In the genomic region with DNA sequence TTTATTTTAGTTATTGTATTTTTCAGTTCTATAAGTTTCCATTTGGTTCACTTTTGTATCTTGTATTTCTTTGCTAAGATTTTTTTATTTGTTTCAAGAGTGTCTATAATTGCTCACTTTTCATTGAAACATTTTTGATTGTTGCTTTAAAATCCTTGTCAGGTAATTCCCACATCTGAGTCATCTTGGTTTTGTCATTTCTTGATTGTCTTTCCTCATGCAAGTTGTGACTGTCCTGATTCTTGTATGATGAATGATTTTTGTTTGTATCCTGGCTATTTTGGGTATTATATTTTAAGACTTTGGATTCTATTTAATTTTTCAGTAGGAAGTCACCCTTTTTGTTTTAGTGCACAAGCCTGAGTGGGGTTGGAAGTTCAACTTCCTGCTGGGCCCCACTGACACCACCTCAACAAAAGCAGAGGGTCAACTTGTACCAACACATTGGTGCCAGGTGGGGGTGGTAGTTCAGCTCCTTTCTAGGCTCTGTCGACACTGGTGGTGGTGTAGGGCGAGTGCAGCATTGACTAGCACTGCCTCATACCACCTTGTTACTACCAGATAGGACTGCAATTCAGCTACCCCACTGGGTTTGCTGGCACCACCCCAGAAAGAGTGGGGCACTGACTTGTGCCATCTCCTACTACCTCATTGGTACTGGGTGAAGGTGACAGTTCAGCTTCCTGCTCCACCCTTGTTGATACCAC, we compare ENCODE assay signal across 18 cellular contexts. TPM values are rescaled to one million over a fixed set of nuclear protein-coding genes. Genes with fewer than 3 reads are reported as not detected.
A peak's percentile ranks its signal among the peaks of the same experiment; 100 is the strongest.
DNase-seq lines count a peak whose midpoint lies in the region; ATAC-seq and TF ChIP-seq lines count a peak whose summit lies in the region.
"Had no signal": no experiment of that assay in that cellular context is flagged by ENCODE, and none has a peak within 500 bp of the region (broad histone marks: within the 10 kb centered on the region; RNA-seq: fewer than 3 reads in every experiment).

No MANE protein-coding gene starts in this region.

- H4K91ac ChIP-seq in neuronal stem cell (ENCODE audit: low read depth, low read length, poor library complexity): no peak overlapping the region

- H3K4me3 ChIP-seq in Loucy (ENCODE audit: low read length, poor library complexity, severe bottlenecking) (no peak overlapping the region), neuronal stem cell (ENCODE audit: low read length in 2 of 2) (peak overlapping the region in 1 of 2 donors; percentile 13), BE2C (ENCODE audit: low read depth, low read length) (no peak overlapping the region)
- H3K4me3 ChIP-seq: skin epidermis had no signal

- no peaks in the 10 kb centered on the region for H3K27me3 Mint-ChIP-seq in activated CD4-positive, alpha-beta memory T cell treated with anti-CD3 and anti-CD28 coated beads for 36 hours
- H3K27me3 Mint-ChIP-seq in activated CD4-positive, alpha-beta memory T cell treated with anti-CD3 and anti-CD28 coated beads, Interleukin-2, amount 10 ng/mL, durations not matched to agents 7 days and 5 days: no peaks in the 10 kb centered on the region
- no peaks in the 10 kb centered on the region for H3K27me3 Mint-ChIP-seq in activated naive CD8-positive, alpha-beta T cell treated with anti-CD3 and anti-CD28 coated beads, Interleukin-2, amount 50 U/mL, for 24 hours
- H3K27me3 Mint-ChIP-seq: dendritic cell treated with granulocyte-macrophage colony-stimulating factor and Interleukin-4, amounts not matched to agents 40 ng/mL and 50 ng/mL, for 4 days; memory B cell had no signal

- H3K14ac ChIP-seq in neuronal stem cell (ENCODE audit: low read length): no peak overlapping the region

- no peak overlapping the region for H2BK15ac ChIP-seq in neuronal stem cell (ENCODE audit: low read length)

- ATAC-seq in activated naive CD8-positive, alpha-beta T cell treated with anti-CD3 and anti-CD28 coated beads, Interleukin-2, amount 50 U/mL, for 24 hours: peak; percentile 73

- DNase-seq in activated CD4-positive, alpha-beta memory T cell treated with anti-CD3 and anti-CD28 coated beads for 36 hours: peak; percentile 65
- DNase-seq in activated CD4-positive, alpha-beta memory T cell treated with anti-CD3 and anti-CD28 coated beads, Interleukin-2, amount 10 ng/mL, durations not matched to agents 7 days and 5 days: no peak
- DNase-seq in activated naive CD8-positive, alpha-beta T cell treated with anti-CD3 and anti-CD28 coated beads, Interleukin-2, amount 50 U/mL, for 24 hours: peak; percentile 37
- DNase-seq in neuronal stem cell (ENCODE audit: low spot score) (no peak), BE2C (no peak), GDM1 (lab: John Stamatoyannopoulos, UW) (no peak), GM10266 (ENCODE audit: extremely low spot score) (no peak)
- DNase-seq: amygdala, NCI-H1436, trophoblast cell had no signal

- no peak overlapping the region for H2BK5ac ChIP-seq in neuronal stem cell (ENCODE audit: low read length)

- H2AFZ ChIP-seq in Loucy (ENCODE audit: low read length): no peak overlapping the region
- no peak overlapping the region for H2AFZ ChIP-seq in neuronal stem cell (ENCODE audit: low read length)

- no peak overlapping the region for H2BK120ac ChIP-seq in neuronal stem cell (ENCODE audit: low read depth, low read length)

- no peaks in the 10 kb centered on the region for H4K20me1 ChIP-seq in Loucy (ENCODE audit: insufficient read depth, low read length, poor library complexity, severe bottlenecking)

- WGBS in neuronal stem cell (ENCODE audit: extremely low coverage in 2 of 2, insufficient read length in 2 of 2, insufficient replicate concordance in 1 of 2), 2 donors: no CpG with 5 or more reads among the region's 2 CpGs

- H3K9me3 ChIP-seq in Loucy (ENCODE audit: insufficient read depth, low read depth, low read length): peaks cover 6% of the 10 kb centered on the region; the same call in 1 of the 2 replicates
- H3K9me3 ChIP-seq in neuronal stem cell (replicated peaks in 1 of 2; ENCODE audit: control insufficient read depth in 2 of 2, insufficient read depth in 1 of 2, low read depth in 1 of 2, low read length in 2 of 2): peaks cover 7 to 13% of the 10 kb centered on the region in 2 donors
- no peaks in the 10 kb centered on the region for H3K9me3 ChIP-seq in BE2C

- H4K8ac ChIP-seq in neuronal stem cell (ENCODE audit: low read depth, low read length): no peak overlapping the region

- H3K4ac ChIP-seq in neuronal stem cell (ENCODE audit: low read length): no peak overlapping the region

- H3K4me2 ChIP-seq in Loucy (ENCODE audit: low read depth, low read length, poor library complexity, severe bottlenecking) (no peak overlapping the region), neuronal stem cell (ENCODE audit: insufficient read depth, low read length, poor library complexity, severe bottlenecking) (no peak overlapping the region)

- peak overlapping the region; percentile 73 for H3K23ac ChIP-seq in neuronal stem cell (ENCODE audit: low read depth, low read length, poor library complexity)

- H3K79me2 ChIP-seq in Loucy (ENCODE audit: insufficient read depth, low read length): no peaks in the 10 kb centered on the region

- peaks cover 5% of the 10 kb centered on the region for H3K36me3 Mint-ChIP-seq in activated CD4-positive, alpha-beta memory T cell treated with anti-CD3 and anti-CD28 coated beads for 36 hours
- H3K36me3 Mint-ChIP-seq in activated CD4-positive, alpha-beta memory T cell treated with anti-CD3 and anti-CD28 coated beads, Interleukin-2, amount 10 ng/mL, durations not matched to agents 7 days and 5 days (ENCODE audit: low read depth): peaks cover 21% of the 10 kb centered on the region
- peaks cover 12% of the 10 kb centered on the region for H3K36me3 Mint-ChIP-seq in activated naive CD8-positive, alpha-beta T cell treated with anti-CD3 and anti-CD28 coated beads, Interleukin-2, amount 50 U/mL, for 24 hours (ENCODE audit: low read depth)

- peaks cover 3% of the 10 kb centered on the region for H3K4me1 ChIP-seq in Loucy (ENCODE audit: insufficient read depth, low read length, poor library complexity, severe bottlenecking)
- H3K4me1 ChIP-seq in neuronal stem cell (ENCODE audit: control insufficient read depth in 2 of 2, insufficient read depth in 1 of 2, low read depth in 1 of 2, low read length in 2 of 2): no peaks in the 10 kb centered on the region
- no peaks in the 10 kb centered on the region for H3K4me1 ChIP-seq in BE2C

- peaks cover 13% of the 10 kb centered on the region for H3K9me3 Mint-ChIP-seq in activated CD4-positive, alpha-beta memory T cell treated with anti-CD3 and anti-CD28 coated beads for 36 hours
- peaks cover 9% of the 10 kb centered on the region for H3K9me3 Mint-ChIP-seq in activated CD4-positive, alpha-beta memory T cell treated with anti-CD3 and anti-CD28 coated beads, Interleukin-2, amount 10 ng/mL, durations not matched to agents 7 days and 5 days
- peaks cover 20% of the 10 kb centered on the region for H3K9me3 Mint-ChIP-seq in activated naive CD8-positive, alpha-beta T cell treated with anti-CD3 and anti-CD28 coated beads, Interleukin-2, amount 50 U/mL, for 24 hours

- H3K79me1 ChIP-seq in neuronal stem cell (ENCODE audit: low read depth, low read length): peaks cover 1% of the 10 kb centered on the region

- H3K9ac ChIP-seq in Loucy (ENCODE audit: low read depth, low read length, poor library complexity, severe bottlenecking): no peak overlapping the region
- H3K9ac ChIP-seq in neuronal stem cell (ENCODE audit: low read depth, low read length, poor library complexity): no peak overlapping the region

- H3K9me2 ChIP-seq in Loucy (replicated peaks; ENCODE audit: low read depth, low read length): no peaks in the 10 kb centered on the region

- H3K4me3 Mint-ChIP-seq in activated CD4-positive, alpha-beta memory T cell treated with anti-CD3 and anti-CD28 coated beads for 36 hours: no peak overlapping the region
- no peak overlapping the region for H3K4me3 Mint-ChIP-seq in activated CD4-positive, alpha-beta memory T cell treated with anti-CD3 and anti-CD28 coated beads, Interleukin-2, amount 10 ng/mL, durations not matched to agents 7 days and 5 days
- no peak overlapping the region for H3K4me3 Mint-ChIP-seq in activated naive CD8-positive, alpha-beta T cell treated with anti-CD3 and anti-CD28 coated beads, Interleukin-2, amount 50 U/mL, for 24 hours
- H3K4me3 Mint-ChIP-seq: dendritic cell treated with granulocyte-macrophage colony-stimulating factor and Interleukin-4, amounts not matched to agents 40 ng/mL and 50 ng/mL, for 4 days; memory B cell; T-helper 1 cell treated with Interleukin-12 subunit alpha and Interleukin-12 subunit beta and Interleukin-4 antibody, amounts not matched to agents 30 μg/mL and 1 μg/mL, for 36 hours had no signal

- peak overlapping the region; percentile 53 for H3K27ac Mint-ChIP-seq in activated CD4-positive, alpha-beta memory T cell treated with anti-CD3 and anti-CD28 coated beads for 36 hours
- no peak overlapping the region for H3K27ac Mint-ChIP-seq in activated CD4-positive, alpha-beta memory T cell treated with anti-CD3 and anti-CD28 coated beads, Interleukin-2, amount 10 ng/mL, durations not matched to agents 7 days and 5 days
- peak overlapping the region; percentile 26 for H3K27ac Mint-ChIP-seq in activated naive CD8-positive, alpha-beta T cell treated with anti-CD3 and anti-CD28 coated beads, Interleukin-2, amount 50 U/mL, for 24 hours
- H3K27ac Mint-ChIP-seq: dendritic cell treated with granulocyte-macrophage colony-stimulating factor and Interleukin-4, amounts not matched to agents 40 ng/mL and 50 ng/mL, for 4 days; memory B cell; T-helper 1 cell treated with Interleukin-12 subunit alpha and Interleukin-12 subunit beta and Interleukin-4 antibody, amounts not matched to agents 30 μg/mL and 1 μg/mL, for 36 hours had no signal

- TF ChIP-seq CTCF in Loucy (conservative IDR thresholded peaks at IDR 0.05; ENCODE audit: low read length): peak; percentile 52
- TF ChIP-seq CTCF in BE2C (IDR thresholded peaks at IDR 0.05; ENCODE audit: low read depth, low read length): no peak
- no peak for TF ChIP-seq CTCF in GM10266 (IDR thresholded peaks at IDR 0.05; ENCODE audit: control insufficient read depth, insufficient read depth, low read depth, missing control alignments)

- intact Hi-C loops in activated CD4-positive, alpha-beta memory T cell treated with anti-CD3 and anti-CD28 coated beads for 36 hours (cut with micrococcal nuclease): no loop called here

- H3F3A ChIP-seq in Loucy (ENCODE audit: low read depth): no peaks in the 10 kb centered on the region

- H2AK5ac ChIP-seq in neuronal stem cell (ENCODE audit: low read depth, low read length): no peak overlapping the region

- no peak overlapping the region for H2BK12ac ChIP-seq in neuronal stem cell (ENCODE audit: low read length)

- peaks cover 49% of the 10 kb centered on the region for H3K4me1 Mint-ChIP-seq in activated CD4-positive, alpha-beta memory T cell treated with anti-CD3 and anti-CD28 coated beads for 36 hours (ENCODE audit: low read depth)
- H3K4me1 Mint-ChIP-seq in activated CD4-positive, alpha-beta memory T cell treated with anti-CD3 and anti-CD28 coated beads, Interleukin-2, amount 10 ng/mL, durations not matched to agents 7 days and 5 days: peaks cover 28% of the 10 kb centered on the region
- H3K4me1 Mint-ChIP-seq in activated naive CD8-positive, alpha-beta T cell treated with anti-CD3 and anti-CD28 coated beads, Interleukin-2, amount 50 U/mL, for 24 hours: peaks cover 51% of the 10 kb centered on the region
- H3K4me1 Mint-ChIP-seq: memory B cell had no signal

- no peak overlapping the region for H3K18ac ChIP-seq in neuronal stem cell (ENCODE audit: low read length)

- H3K36me3 ChIP-seq in Loucy (ENCODE audit: insufficient read depth, low read length): no peaks in the 10 kb centered on the region
- peaks cover 3 to 16% of the 10 kb centered on the region in 2 donors for H3K36me3 ChIP-seq in neuronal stem cell (replicated peaks in 1 of 2; ENCODE audit: control insufficient read depth in 2 of 2, insufficient read depth in 2 of 2, low read length in 2 of 2)
- H3K36me3 ChIP-seq in BE2C: no peaks in the 10 kb centered on the region

- POLR2A ChIA-PET in activated CD4-positive, alpha-beta memory T cell treated with anti-CD3 and anti-CD28 coated beads for 36 hours (lab: Charles Lee): interaction anchor here (0.9 kb wide), 1 partner anchor 48 kb away, joined by 4 read pairs; no protein-coding TSS in a partner anchor
- POLR2A ChIA-PET in activated CD4-positive, alpha-beta memory T cell treated with anti-CD3 and anti-CD28 coated beads, Interleukin-2, amount 10 ng/mL, durations not matched to agents 7 days and 5 days (lab: Charles Lee): interaction anchor here (1.1 kb wide), 2 partner anchors 9 to 122 kb away, joined by 3 to 5 read pairs; a partner anchor contains a TSS

- H3K27me3 ChIP-seq in Loucy (ENCODE audit: insufficient read depth, low read length, poor library complexity, severe bottlenecking): peaks cover 4% of the 10 kb centered on the region
- H3K27me3 ChIP-seq in neuronal stem cell (ENCODE audit: control insufficient read depth in 3 of 3, insufficient read depth in 3 of 3, low read depth in 1 of 3, low read length in 3 of 3): no peaks in the 10 kb centered on the region
- H3K27me3 ChIP-seq in BE2C: no peaks in the 10 kb centered on the region

- CTCF ChIA-PET in activated CD4-positive, alpha-beta memory T cell treated with anti-CD3 and anti-CD28 coated beads for 36 hours (lab: Charles Lee): interaction anchor here (0.6 to 2.4 kb wide), 6 partner anchors 9 to 143 kb away, joined by 3 to 9 read pairs (median 6); a partner anchor contains a TSS
- CTCF ChIA-PET in activated CD4-positive, alpha-beta memory T cell treated with anti-CD3 and anti-CD28 coated beads, Interleukin-2, amount 10 ng/mL, durations not matched to agents 7 days and 5 days (lab: Charles Lee): interaction anchor here (1.0 to 1.8 kb wide), 5 partner anchors 9 to 300 kb away, joined by 3 to 7 read pairs (median 4); a partner anchor contains a TSS

- H3K27ac ChIP-seq in neuronal stem cell (replicated peaks; ENCODE audit: low read length): no peak overlapping the region
- H3K27ac ChIP-seq: skin epidermis had no signal

RNA-seq across cellular contexts. Expression of a gene that starts 8.8 kb away (rescaled TPM):
- total RNA-seq in activated CD4-positive, alpha-beta memory T cell treated with anti-CD3 and anti-CD28 coated beads for 36 hours: 1 to 10 TPM; 6.1 to 6.8 TPM
- 1 to 10 TPM; 3.4 to 3.7 TPM for total RNA-seq in activated CD4-positive, alpha-beta memory T cell treated with anti-CD3 and anti-CD28 coated beads, Interleukin-2, amount 10 ng/mL, durations not matched to agents 7 days and 5 days
- 3.8 TPM for polyA plus RNA-seq in neuronal stem cell (2013, experiment 1 of 2)
- polyA plus RNA-seq in neuronal stem cell (2013, experiment 2 of 2): 4.0 TPM
- 2.3 TPM for polyA plus RNA-seq in BE2C (2012; ENCODE audit: insufficient read depth, insufficient read length, low read depth)

RNA-seq across cellular contexts. Expression of a gene that starts 53.6 kb away (rescaled TPM):
- total RNA-seq in activated CD4-positive, alpha-beta memory T cell treated with anti-CD3 and anti-CD28 coated beads for 36 hours: 10 to 100 TPM; 40.1 to 41.6 TPM
- 10 to 100 TPM; 52.0 to 53.2 TPM for total RNA-seq in activated CD4-positive, alpha-beta memory T cell treated with anti-CD3 and anti-CD28 coated beads, Interleukin-2, amount 10 ng/mL, durations not matched to agents 7 days and 5 days
- not detected for polyA plus RNA-seq in neuronal stem cell (2013, experiment 1 of 2)
- polyA plus RNA-seq in neuronal stem cell (2013, experiment 2 of 2): not detected
- polyA plus RNA-seq in BE2C (2012; ENCODE audit: insufficient read depth, insufficient read length, low read depth): not detected
- total RNA-seq: NCI-H460, RPMI7951 had no signal
- polyA plus RNA-seq: AG04450 had no signal

Comparison
In these comparisons a context has a peak if more than half of its experiments do, and no peak if none do; other contexts are left out.
1. DNase-seq: peak in activated CD4-positive, alpha-beta memory T cell treated with anti-CD3 and anti-CD28 coated beads for 36 hours (single experiment) and activated naive CD8-positive, alpha-beta T cell treated with anti-CD3 and anti-CD28 coated beads, Interleukin-2, amount 50 U/mL, for 24 hours (single experiment); none in activated CD4-positive, alpha-beta memory T cell treated with anti-CD3 and anti-CD28 coated beads, Interleukin-2, amount 10 ng/mL, durations not matched to agents 7 days and 5 days (single experiment), neuronal stem cell (single experiment), BE2C (single experiment), GDM1 (single experiment) and GM10266 (single experiment).